In genomic region chr19:51712461-51713081, GRCh38 we compare ENCODE assay signal across 9 cellular contexts. TPM values are rescaled to one million over a fixed set of nuclear protein-coding genes. Genes with fewer than 3 reads are reported as not detected.
DNase-seq lines count a peak whose midpoint lies in the region; ATAC-seq, FAIRE-seq and TF ChIP-seq lines count a peak whose summit lies in the region.
"Had no signal": no experiment of that assay in that cellular context is flagged by ENCODE, and none has a peak within 500 bp of the region (broad histone marks: within the 10 kb centered on the region; RNA-seq: fewer than 3 reads in every experiment).

No MANE protein-coding gene starts in this region.

- no peaks in the 10 kb centered on the region for H3K4me1 Mint-ChIP-seq in endothelial cell (ENCODE audit: unreplicated experiment)
- H3K4me1 Mint-ChIP-seq in activated naive CD8-positive, alpha-beta T cell treated with anti-CD3 and anti-CD28 coated beads, Interleukin-2, amount 50 U/mL, for 24 hours, result no peaks in the 10 kb centered on the region

- no peak overlapping the region for H3K4me3 ChIP-seq in cardiac muscle cell
- H3K4me3 ChIP-seq in right atrium auricular region, result no peak overlapping the region
- H3K4me3 ChIP-seq in transverse colon, result no peak overlapping the region
- H3K4me3 ChIP-seq: SJSA1 had no signal

- no peak overlapping the region for H3K27ac Mint-ChIP-seq in endothelial cell (ENCODE audit: unreplicated experiment)
- H3K27ac Mint-ChIP-seq in activated naive CD8-positive, alpha-beta T cell treated with anti-CD3 and anti-CD28 coated beads, Interleukin-2, amount 50 U/mL, for 24 hours, result no peak overlapping the region

- no peak for TF ChIP-seq EP300 in transverse colon (IDR thresholded peaks at IDR 0.05; ENCODE audit: low read depth)

- in situ Hi-C loops in transverse colon (cut with MboI; ENCODE audit: low pct_ligation_motif_present in 1 of 4, low pct_unique_long_range_greater_than_20kb in 1 of 4, low sequenced_read_pairs in 3 of 4), result no loop called here

- TF ChIP-seq POLR2A in transverse colon (IDR thresholded peaks at IDR 0.05), result no peak

- ATAC-seq in activated naive CD8-positive, alpha-beta T cell treated with anti-CD3 and anti-CD28 coated beads, Interleukin-2, amount 50 U/mL, for 24 hours, result no peak

- no peaks in the 10 kb centered on the region for H3K4me1 ChIP-seq in cardiac muscle cell (ENCODE audit: low read depth)
- no peaks in the 10 kb centered on the region for H3K4me1 ChIP-seq in right atrium auricular region
- no peaks in the 10 kb centered on the region for H3K4me1 ChIP-seq in transverse colon
- H3K4me1 ChIP-seq: SJSA1 had no signal

- FAIRE-seq in urothelium cell line (lab: Jason Lieb, UNC), result no peak

- TF ChIP-seq CTCF in cardiac muscle cell (IDR thresholded peaks at IDR 0.05; ENCODE audit: low read depth, low read length), result peak; percentile 43
- peak in 1 of 2 donors; percentile 46 for TF ChIP-seq CTCF in right atrium auricular region (IDR thresholded peaks at IDR 0.05)
- TF ChIP-seq CTCF in endothelial cell (IDR thresholded peaks at IDR 0.05; ENCODE audit: unreplicated experiment), result peak; percentile 49
- peak in 4 of 5 experiments; percentile 16 to 32 (median 22) for TF ChIP-seq CTCF in transverse colon (IDR thresholded peaks at IDR 0.05)

- WGBS in transverse colon (ENCODE audit: low coverage in 1 of 2), 2 donors, result 46 to 47% methylated on average over 5 to 9 of the region's 9 CpGs

- DNase-seq in cardiac muscle cell (ENCODE audit: low read depth in 1 of 2, low spot score in 1 of 2) (peak in 1 of 2 donors; percentile 71), right atrium auricular region (ENCODE audit: low spot score) (no peak), NCI-H82 treated with DMSO at 0.1 percent for 48 hours (lab: John Stamatoyannopoulos, UW; ENCODE audit: unreplicated experiment) (peak; percentile 6), endothelial cell (ENCODE audit: low spot score) (peak; percentile 38), transverse colon (no peak), activated gamma-delta T cell (lab: John Stamatoyannopoulos, UW) (no peak), urothelium cell line (ENCODE audit: low spot score) (no peak)
- DNase-seq in activated naive CD8-positive, alpha-beta T cell treated with anti-CD3 and anti-CD28 coated beads, Interleukin-2, amount 50 U/mL, for 24 hours, result no peak

- H3K27ac ChIP-seq in cardiac muscle cell (no peak overlapping the region), right atrium auricular region (no peak overlapping the region), transverse colon (no peak overlapping the region)
- H3K27ac ChIP-seq: SJSA1 had no signal

- H3K4me3 Mint-ChIP-seq in endothelial cell (ENCODE audit: unreplicated experiment), result peak overlapping the region; percentile 2
- H3K4me3 Mint-ChIP-seq in activated naive CD8-positive, alpha-beta T cell treated with anti-CD3 and anti-CD28 coated beads, Interleukin-2, amount 50 U/mL, for 24 hours, result no peak overlapping the region

- no peaks in the 10 kb centered on the region for H3K9me3 Mint-ChIP-seq in endothelial cell (ENCODE audit: unreplicated experiment)
- peaks cover 3% of the 10 kb centered on the region for H3K9me3 Mint-ChIP-seq in activated naive CD8-positive, alpha-beta T cell treated with anti-CD3 and anti-CD28 coated beads, Interleukin-2, amount 50 U/mL, for 24 hours

- H3K27me3 ChIP-seq in cardiac muscle cell (peaks cover 13% of the 10 kb centered on the region), right atrium auricular region (no peaks in the 10 kb centered on the region), transverse colon (peaks cover 1% of the 10 kb centered on the region)
- H3K27me3 ChIP-seq: SJSA1 had no signal

- H3K9me3 ChIP-seq in cardiac muscle cell (ENCODE audit: low read depth) (no peaks in the 10 kb centered on the region), right atrium auricular region (no peaks in the 10 kb centered on the region), transverse colon (no peaks in the 10 kb centered on the region)
- H3K9me3 ChIP-seq: SJSA1 had no signal

- peaks cover 14% of the 10 kb centered on the region for H3K27me3 Mint-ChIP-seq in endothelial cell (ENCODE audit: unreplicated experiment)
- peaks cover 4% of the 10 kb centered on the region for H3K27me3 Mint-ChIP-seq in activated naive CD8-positive, alpha-beta T cell treated with anti-CD3 and anti-CD28 coated beads, Interleukin-2, amount 50 U/mL, for 24 hours

- intact Hi-C loops in transverse colon (cut with DNase I; ENCODE audit: low total_unique reads), result no loop called here

- no peaks in the 10 kb centered on the region for H3K36me3 ChIP-seq in cardiac muscle cell
- no peaks in the 10 kb centered on the region for H3K36me3 ChIP-seq in right atrium auricular region
- H3K36me3 ChIP-seq in transverse colon, result no peaks in the 10 kb centered on the region
- H3K36me3 ChIP-seq: SJSA1 had no signal

- H3K36me3 Mint-ChIP-seq in endothelial cell (ENCODE audit: low read depth, unreplicated experiment), result peaks cover 6% of the 10 kb centered on the region
- peaks cover 2% of the 10 kb centered on the region for H3K36me3 Mint-ChIP-seq in activated naive CD8-positive, alpha-beta T cell treated with anti-CD3 and anti-CD28 coated beads, Interleukin-2, amount 50 U/mL, for 24 hours (ENCODE audit: low read depth)

RNA-seq across cellular contexts. Expression of gene HAS1, which starts 11.2 kb away (rescaled TPM):
- total RNA-seq in cardiac muscle cell, result 0.11 and 0.27 TPM in 2 replicates
- 0.46 and 0.61 TPM in 2 replicates for polyA plus RNA-seq in cardiac muscle cell
- total RNA-seq in right atrium auricular region, result 10 to 100 TPM; 27.0 to 52.0 TPM
- not detected for total RNA-seq in endothelial cell (ENCODE audit: unreplicated experiment)
- total RNA-seq in transverse colon, result 1 to 10 TPM in 1 of 4 donors, under 1 TPM in 2, not detected in 1; 0.27 to 1.9 (median 0.48) TPM
- total RNA-seq: SJSA1 had no signal

RNA-seq across cellular contexts. Expression of gene SPACA6, which starts 19.4 kb away (rescaled TPM):
- 13.8 and 23.4 TPM in 2 replicates for total RNA-seq in cardiac muscle cell
- polyA plus RNA-seq in cardiac muscle cell, result 11.0 and 16.5 TPM in 2 replicates
- total RNA-seq in right atrium auricular region, result 1 to 10 TPM; 3.7 to 6.4 TPM
- total RNA-seq in endothelial cell (ENCODE audit: unreplicated experiment), result 12.9 TPM
- total RNA-seq in transverse colon, result 10 to 100 TPM in 2 of 4 donors, 1 to 10 TPM in 2; 2.3 to 25.1 (median 12.4) TPM

RNA-seq across cellular contexts. Expression of gene FPR1, which starts 39.1 kb away (rescaled TPM):
- total RNA-seq in cardiac muscle cell (not detected in 2 replicates), right atrium auricular region (10 to 100 TPM in 1 of 2 donors, 1 to 10 TPM in 1; 4.4 to 22.7 TPM), endothelial cell (ENCODE audit: unreplicated experiment) (0.67 TPM), transverse colon (1 to 10 TPM in 2 of 4 donors, not detected in 2; 1.5 to 4.4 TPM)
- not detected in 2 replicates for polyA plus RNA-seq in cardiac muscle cell
- total RNA-seq: SJSA1 had no signal

RNA-seq across cellular contexts. Expression of gene FPR2, which starts 48.4 kb away (rescaled TPM):
- total RNA-seq in cardiac muscle cell (not detected in 2 replicates), right atrium auricular region (1 to 10 TPM in 1 of 2 donors, under 1 TPM in 1; 0.30 to 3.9 TPM), endothelial cell (ENCODE audit: unreplicated experiment) (0.74 TPM), transverse colon (not detected)
- not detected in 2 replicates for polyA plus RNA-seq in cardiac muscle cell
- total RNA-seq: SJSA1 had no signal

Comparison
In these comparisons a context has a peak if more than half of its experiments do, and no peak if none do; other contexts are left out.
1. RNA of gene HAS1, which starts 11.2 kb away (total RNA-seq): 27.0 to 52.0 TPM in right atrium auricular region; 0.27 to 1.9 TPM in transverse colon, 0.11 to 0.27 TPM in cardiac muscle cell and not detected in endothelial cell (single experiment); every median in the first group is over 4 times any median in the second.
2. DNase-seq: peak in NCI-H82 treated with DMSO at 0.1 percent for 48 hours (single experiment) and endothelial cell (single experiment); none in right atrium auricular region (single experiment), transverse colon (single experiment), activated gamma-delta T cell (single experiment), urothelium cell line (single experiment) and activated naive CD8-positive, alpha-beta T cell treated with anti-CD3 and anti-CD28 coated beads, Interleukin-2, amount 50 U/mL, for 24 hours (single experiment).